In the genomic region with DNA sequence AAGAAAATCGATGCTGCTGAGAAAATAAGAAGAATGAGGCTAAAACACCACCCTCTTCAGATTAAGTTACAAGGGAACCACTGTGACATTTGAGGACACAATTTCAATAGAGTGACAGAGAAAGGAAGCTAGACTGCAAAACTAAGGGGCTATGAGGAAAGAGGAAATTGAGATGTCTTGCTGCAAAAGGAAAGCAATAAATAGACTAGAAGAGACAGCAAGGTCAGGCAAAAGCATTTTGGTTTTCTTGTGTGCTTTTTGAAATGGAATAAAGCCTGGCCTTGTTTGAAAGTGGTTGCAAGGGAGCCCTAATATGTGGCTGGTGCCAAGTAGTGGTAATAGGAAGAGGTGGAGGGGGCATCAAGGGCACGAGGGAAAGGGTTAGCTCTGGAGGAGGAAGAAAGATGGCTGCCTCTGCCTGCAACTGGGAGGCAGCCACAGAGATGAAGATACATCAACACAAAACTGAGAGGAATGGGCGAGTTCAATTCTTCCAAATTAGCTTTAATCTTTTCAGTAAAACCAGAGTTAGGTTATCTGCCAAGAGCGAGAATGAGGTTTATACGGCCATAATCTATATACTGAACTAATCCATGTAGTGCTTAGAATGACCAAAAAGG, we compare ENCODE assay signal across 12 cellular contexts. TPM values are rescaled to one million over a fixed set of nuclear protein-coding genes. Genes with fewer than 3 reads are reported as not detected.
DNase-seq lines count a peak whose midpoint lies in the region; ATAC-seq, FAIRE-seq and TF ChIP-seq lines count a peak whose summit lies in the region.
"Had no signal": no experiment of that assay in that cellular context is flagged by ENCODE, and none has a peak within 500 bp of the region (broad histone marks: within the 10 kb centered on the region; RNA-seq: fewer than 3 reads in every experiment).

No MANE protein-coding gene starts in this region.

- H3K4me1 ChIP-seq in sigmoid colon (peaks cover 0 to 31% (median 17%) of the 10 kb centered on the region in 4 donors), Peyer's patch (peaks cover 4 to 21% (median 7%) of the 10 kb centered on the region in 4 donors), uterus (peaks cover 0 to 4% of the 10 kb centered on the region in 2 donors), pancreas (peaks cover 0 to 6% (median 5%) of the 10 kb centered on the region in 3 donors)

- no peak for TF ChIP-seq CTCF in NB4 (IDR thresholded peaks at IDR 0.05; ENCODE audit: low read depth, low read length)
- TF ChIP-seq CTCF in sigmoid colon (IDR thresholded peaks at IDR 0.05): no peak
- TF ChIP-seq CTCF in Peyer's patch (IDR thresholded peaks at IDR 0.05): no peak
- TF ChIP-seq CTCF in uterus (IDR thresholded peaks at IDR 0.05): no peak
- no peak for TF ChIP-seq CTCF in pancreas (IDR thresholded peaks at IDR 0.05)

- H3K9me3 ChIP-seq in sigmoid colon (no peaks in the 10 kb centered on the region), Peyer's patch (no peaks in the 10 kb centered on the region), uterus (no peaks in the 10 kb centered on the region), pancreas (no peaks in the 10 kb centered on the region)
- H3K9me3 ChIP-seq: MG63 had no signal

- no peak for TF ChIP-seq EP300 in sigmoid colon (IDR thresholded peaks at IDR 0.05)

- TF ChIP-seq POLR2A in GM12892 (IDR thresholded peaks at IDR 0.05; ENCODE audit: low read depth, low read length): no peak
- no peak for TF ChIP-seq POLR2A in NB4 (IDR thresholded peaks at IDR 0.05; ENCODE audit: extremely low read depth, insufficient read length)
- no peak for TF ChIP-seq POLR2A in sigmoid colon (IDR thresholded peaks at IDR 0.05)
- TF ChIP-seq POLR2A in Peyer's patch (IDR thresholded peaks at IDR 0.05): no peak
- TF ChIP-seq POLR2A in uterus (IDR thresholded peaks at IDR 0.05): no peak

- DNase-seq in GM12892 (ENCODE audit: insufficient read length) (no peak), NB4 (ENCODE audit: low read depth) (peak; percentile 60), sigmoid colon (no peak), Peyer's patch (no peak), uterus (no peak), pancreas (no peak)
- no peak for DNase-seq in stimulated activated CD4-positive, alpha-beta T cell treated with anti-CD3 and anti-CD28 coated beads, Interleukin-2, amount 100 ng/mL, for 24 hours
- DNase-seq: MG63; NCI-H774; stimulated activated naive B cell treated with anti-CD40 and anti-IgM and Interleukin-4, amounts not matched to agents 10 μg/mL and 1 μg/mL and 100 μg/mL, for 72 hours had no signal

- 66 to 68% methylated on average over 5 of the region's 5 CpGs for WGBS in sigmoid colon, 2 donors
- 62 to 72% methylated on average over 5 of the region's 5 CpGs for WGBS in pancreas, 2 donors

- peak; percentile 84 for FAIRE-seq in GM12892 (lab: Jason Lieb, UNC)
- no peak for FAIRE-seq in pancreas (lab: Jason Lieb, UNC)

- H3K27me3 ChIP-seq in sigmoid colon (no peaks in the 10 kb centered on the region), Peyer's patch (no peaks in the 10 kb centered on the region), uterus (peaks cover 0 to 2% of the 10 kb centered on the region in 2 donors), pancreas (no peaks in the 10 kb centered on the region)
- H3K27me3 ChIP-seq: MG63 had no signal

- intact Hi-C loops in sigmoid colon (cut with DNase I) (loop anchor here (1.0 to 5.0 kb wide), 4 partner anchors 56 to 229 kb away; partner anchors contain the start of genes ELAC1, ME2 and SMAD4), uterus (cut with DNase I; ENCODE audit: low total_unique reads) (no loop called here), pancreas (cut with DNase I) (loop anchor here in 1 of 3 donors (10.0 kb wide), 1 partner anchor 234 kb away; no protein-coding TSS in a partner anchor)

- H3K36me3 ChIP-seq in sigmoid colon (no peaks in the 10 kb centered on the region), Peyer's patch (no peaks in the 10 kb centered on the region), uterus (no peaks in the 10 kb centered on the region), pancreas (no peaks in the 10 kb centered on the region)
- H3K36me3 ChIP-seq: MG63 had no signal

- no peak for ATAC-seq in pancreas
- ATAC-seq: stimulated activated naive B cell treated with anti-CD40 and anti-IgM and Interleukin-4, amounts not matched to agents 10 μg/mL and 1 μg/mL and 100 μg/mL, for 72 hours had no signal

- peak overlapping the region; percentile 50 for H3K27ac ChIP-seq in cingulate gyrus (ENCODE audit: low read depth, low read length)
- H3K27ac ChIP-seq in sigmoid colon: peak overlapping the region; percentile 8 to 38 (median 26)
- H3K27ac ChIP-seq in Peyer's patch: peak overlapping the region in 2 of 4 donors; percentile 28 to 55
- H3K27ac ChIP-seq in uterus: no peak overlapping the region
- H3K27ac ChIP-seq in pancreas: no peak overlapping the region

- no peak overlapping the region for H3K4me3 ChIP-seq in NB4 (ENCODE audit: low read depth, low read length)
- H3K4me3 ChIP-seq in sigmoid colon: no peak overlapping the region
- H3K4me3 ChIP-seq in Peyer's patch: no peak overlapping the region
- no peak overlapping the region for H3K4me3 ChIP-seq in uterus
- no peak overlapping the region for H3K4me3 ChIP-seq in pancreas

RNA-seq across cellular contexts. Expression of gene MRO, which starts 1.2 kb away (rescaled TPM):
- not detected for polyA plus RNA-seq in GM12892 (2012; ENCODE audit: missing spikeins)
- total RNA-seq in sigmoid colon: 1 to 10 TPM in 1 of 4 donors, under 1 TPM in 3; under 0.01 to 2.5 (median 0.45) TPM
- polyA plus RNA-seq in sigmoid colon: under 1 TPM in 2 of 3 donors, not detected in 1; 0.12 to 0.46 TPM
- 10 to 100 TPM in 1 of 4 donors, 1 to 10 TPM in 2, not detected in 1; 4.8 to 17.5 (median 6.7) TPM for total RNA-seq in Peyer's patch
- total RNA-seq in uterus: under 1 TPM in 3 of 4 donors, not detected in 1; 0.24 to 0.28 (median 0.26) TPM
- 1 to 10 TPM in 4 of 6 donors, under 1 TPM in 2; 0.66 to 3.9 (median 1.3) TPM for total RNA-seq in pancreas
- 1 to 10 TPM in 1 of 2 donors, under 1 TPM in 1; 0.19 to 1.0 TPM for polyA plus RNA-seq in pancreas
- total RNA-seq: kidney epithelial cell had no signal

RNA-seq across cellular contexts. Expression of gene ME2, which starts 57.9 kb away (rescaled TPM):
- polyA plus RNA-seq in GM12892 (2012; ENCODE audit: missing spikeins): 83.7 TPM
- 10 to 100 TPM; 49.6 to 66.2 (median 62.6) TPM for total RNA-seq in sigmoid colon
- polyA plus RNA-seq in sigmoid colon: 10 to 100 TPM; 40.2 to 75.1 (median 43.8) TPM
- 100 to 1,000 TPM in 2 of 4 donors, 10 to 100 TPM in 2; 54.5 to 147 (median 99.1) TPM for total RNA-seq in Peyer's patch
- total RNA-seq in uterus: 10 to 100 TPM; 11.8 to 60.8 (median 48.1) TPM
- total RNA-seq in pancreas: 10 to 100 TPM; 14.8 to 22.1 (median 19.2) TPM
- 10 to 100 TPM in 1 of 2 donors, 1 to 10 TPM in 1; 9.9 to 16.2 TPM for polyA plus RNA-seq in pancreas

Comparison
In these comparisons a context has a peak if more than half of its experiments do, and no peak if none do; other contexts are left out.
1. H3K27ac ChIP-seq: peak in cingulate gyrus (single experiment) and sigmoid colon (4 of 4); none in uterus (0 of 2) and pancreas (0 of 4).